7 cellular contexts compared by ENCODE assay signal in the genomic region with DNA sequence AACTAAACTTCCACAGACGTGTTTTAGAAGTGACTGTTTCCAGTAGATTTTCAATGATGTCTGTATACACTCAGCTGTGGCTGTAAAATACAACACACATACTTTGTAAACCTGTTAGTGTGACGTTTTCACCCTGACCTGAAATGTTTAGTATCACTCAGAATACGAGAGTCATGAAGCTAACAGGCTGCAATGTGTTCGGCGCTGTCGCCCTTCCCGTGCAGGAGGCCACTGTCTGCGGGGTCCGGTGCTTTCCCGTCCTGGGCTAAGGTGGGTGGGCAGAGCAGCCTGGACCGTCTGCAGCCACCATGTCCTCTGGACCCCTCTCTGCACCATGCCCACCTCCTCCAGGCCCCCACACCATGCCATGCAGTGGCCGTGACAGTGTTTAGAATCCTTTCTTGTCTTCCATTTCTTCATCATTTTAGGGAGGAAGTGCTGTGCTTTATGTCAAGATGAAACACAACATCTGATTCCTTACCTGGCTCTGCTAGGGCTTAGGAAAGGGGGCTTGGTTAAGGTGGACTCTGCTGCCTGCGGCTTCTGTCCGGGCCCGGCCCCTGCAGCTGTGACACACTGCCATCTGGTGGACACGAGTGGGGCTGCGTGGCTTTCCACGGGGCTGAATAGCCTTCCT. TPM values are rescaled to one million over a fixed set of nuclear protein-coding genes. Genes with fewer than 3 reads are reported as not detected.
DNase-seq lines count a peak whose midpoint lies in the region; ATAC-seq, FAIRE-seq and TF ChIP-seq lines count a peak whose summit lies in the region.

No MANE protein-coding gene starts in this region.

- H3K9me3 Mint-ChIP-seq in IgD-negative memory B cell = no peaks in the 10 kb centered on the region

- no peaks in the 10 kb centered on the region for H3K9me3 ChIP-seq in T-helper 17 cell (ENCODE audit: control insufficient read depth, low read length, poor library complexity, severe bottlenecking)
- H3K9me3 ChIP-seq in heart left ventricle = no peaks in the 10 kb centered on the region
- no peaks in the 10 kb centered on the region for H3K9me3 ChIP-seq in aorta (ENCODE audit: control insufficient read depth, low read length)

- intact Hi-C loops in heart left ventricle (cut with DNase I) (loop anchor here (1.0 to 10.0 kb wide), 14 partner anchors 52 to 232 kb away; no protein-coding TSS in a partner anchor), aorta (cut with DNase I) (loop anchor here (2.0 to 5.0 kb wide), 6 partner anchors 72 to 232 kb away; partner anchors contain the start of gene RAB17 (in 1 of the 2))

- peak overlapping the region; percentile 46 to 80 (median 73) for H3K27ac Mint-ChIP-seq in IgD-negative memory B cell
- peak overlapping the region; percentile 95 for H3K27ac Mint-ChIP-seq in T-helper 17 cell

- peak; percentile 98 to 100 (median 99) for TF ChIP-seq CTCF in heart left ventricle (IDR thresholded peaks at IDR 0.05)

- DNase-seq in GM12891 (ENCODE audit: insufficient read length, low spot score) (peak; percentile 78), T-helper 17 cell (peak; percentile 65 to 82 (median 66)), heart left ventricle (peak; percentile 71 to 90 (median 76)), retina (peak; percentile 83), aorta (peak; percentile 81 to 94)
- peak; percentile 41 for DNase-seq in activated naive CD8-positive, alpha-beta T cell treated with anti-CD3 and anti-CD28 coated beads, Interleukin-2, amount 50 U/mL, for 16 hours (ENCODE audit: low read depth, low spot score)

- H3K4me1 ChIP-seq in heart left ventricle = peaks cover 0 to 57% (median 46%) of the 10 kb centered on the region in 12 donors
- peaks cover 0 to 2% of the 10 kb centered on the region in 2 donors for H3K4me1 ChIP-seq in aorta (ENCODE audit: control insufficient read depth in 1 of 2, insufficient read depth in 2 of 2, low read length in 2 of 2)

- H3K27me3 ChIP-seq in heart left ventricle (no peaks in the 10 kb centered on the region), aorta (ENCODE audit: control insufficient read depth in 1 of 2, insufficient read depth in 2 of 2, low read length in 1 of 2) (no peaks in the 10 kb centered on the region)

- peaks cover 7% of the 10 kb centered on the region for H3K36me3 Mint-ChIP-seq in IgD-negative memory B cell
- peaks cover 5% of the 10 kb centered on the region for H3K36me3 Mint-ChIP-seq in T-helper 17 cell (ENCODE audit: low read depth)

- H3K4me1 Mint-ChIP-seq in IgD-negative memory B cell = peaks cover 19 to 28% (median 22%) of the 10 kb centered on the region in 3 donors
- H3K4me1 Mint-ChIP-seq in T-helper 17 cell = peaks cover 34% of the 10 kb centered on the region

- H3K27me3 Mint-ChIP-seq in IgD-negative memory B cell (no peaks in the 10 kb centered on the region), T-helper 17 cell (no peaks in the 10 kb centered on the region)

- ATAC-seq in T-helper 17 cell (peak; percentile 75), heart left ventricle (peak; percentile 79 to 86 (median 82)), aorta (ENCODE audit: low FRiP score) (peak; percentile 91)

- H3K27ac ChIP-seq in heart left ventricle (peak overlapping the region in 7 of 12 donors; percentile 17 to 56 (median 23)), aorta (ENCODE audit: low read depth in 1 of 2, low read length in 2 of 2) (peak overlapping the region in 1 of 2 donors; percentile 72)

- no peak overlapping the region for H3K4me3 ChIP-seq in heart left ventricle
- no peak overlapping the region for H3K4me3 ChIP-seq in aorta (ENCODE audit: low read length in 2 of 2)

- H3K36me3 ChIP-seq in heart left ventricle (peaks cover 0 to 50% (median 33%) of the 10 kb centered on the region in 9 donors), aorta (ENCODE audit: control insufficient read depth in 1 of 2, insufficient read depth in 2 of 2, low read length in 1 of 2) (peaks cover 0 to 3% of the 10 kb centered on the region in 2 donors)

- FAIRE-seq in GM12891 (lab: Jason Lieb, UNC) = peak; percentile 88

- WGBS in heart left ventricle, 4 donors = 42 to 46% (median 43%) methylated on average over 18 of the region's 18 CpGs
- 37 to 39% methylated on average over 18 of the region's 18 CpGs for WGBS in aorta, 2 donors

- TF ChIP-seq POLR2A in GM12891 (IDR thresholded peaks at IDR 0.05; ENCODE audit: low read depth, low read length) (no peak), heart left ventricle (IDR thresholded peaks at IDR 0.05) (no peak)

- H3K4me3 Mint-ChIP-seq in IgD-negative memory B cell (peak overlapping the region in 1 of 4 donors; percentile 69), T-helper 17 cell (peak overlapping the region; percentile 57)

TF ChIP-seq in GM12891, 5 proteins besides CTCF, POLR2A, EP300 and RAD21:
- TF ChIP-seq POU2F2 (IDR thresholded peaks at IDR 0.05; ENCODE audit: low read depth, low read length) (no peak), POLR2AphosphoS5 (IDR thresholded peaks at IDR 0.05; ENCODE audit: low read depth, low read length) (no peak), TAF1 (IDR thresholded peaks at IDR 0.05; ENCODE audit: low read depth, low read length) (no peak), SPI1 (IDR thresholded peaks at IDR 0.05; ENCODE audit: low read depth, low read length) (no peak), PAX5 (IDR thresholded peaks at IDR 0.05; ENCODE audit: insufficient read depth, low read length, severe bottlenecking) (no peak)
TF ChIP-seq in GM12891: peak in this region for 0.

RNA-seq across cellular contexts. Expression of gene RBM44, which starts 53.8 kb away (rescaled TPM):
- 0.24 TPM for polyA plus RNA-seq in GM12891 (2012; ENCODE audit: low read depth, missing spikeins)
- polyA plus RNA-seq in IgD-negative memory B cell (0.11 TPM), heart left ventricle (under 1 TPM; 0.17 to 0.38 TPM), aorta (1 to 10 TPM in 1 of 2 donors, not detected in 1; 1.4 TPM)
- total RNA-seq in T-helper 17 cell (1 to 10 TPM; 2.2 to 4.0 TPM), heart left ventricle (under 1 TPM; 0.16 to 0.94 (median 0.44) TPM), aorta (1 to 10 TPM; 2.5 to 3.2 TPM)
